ENCODE assay signal across 8 cellular contexts in the genomic region with DNA sequence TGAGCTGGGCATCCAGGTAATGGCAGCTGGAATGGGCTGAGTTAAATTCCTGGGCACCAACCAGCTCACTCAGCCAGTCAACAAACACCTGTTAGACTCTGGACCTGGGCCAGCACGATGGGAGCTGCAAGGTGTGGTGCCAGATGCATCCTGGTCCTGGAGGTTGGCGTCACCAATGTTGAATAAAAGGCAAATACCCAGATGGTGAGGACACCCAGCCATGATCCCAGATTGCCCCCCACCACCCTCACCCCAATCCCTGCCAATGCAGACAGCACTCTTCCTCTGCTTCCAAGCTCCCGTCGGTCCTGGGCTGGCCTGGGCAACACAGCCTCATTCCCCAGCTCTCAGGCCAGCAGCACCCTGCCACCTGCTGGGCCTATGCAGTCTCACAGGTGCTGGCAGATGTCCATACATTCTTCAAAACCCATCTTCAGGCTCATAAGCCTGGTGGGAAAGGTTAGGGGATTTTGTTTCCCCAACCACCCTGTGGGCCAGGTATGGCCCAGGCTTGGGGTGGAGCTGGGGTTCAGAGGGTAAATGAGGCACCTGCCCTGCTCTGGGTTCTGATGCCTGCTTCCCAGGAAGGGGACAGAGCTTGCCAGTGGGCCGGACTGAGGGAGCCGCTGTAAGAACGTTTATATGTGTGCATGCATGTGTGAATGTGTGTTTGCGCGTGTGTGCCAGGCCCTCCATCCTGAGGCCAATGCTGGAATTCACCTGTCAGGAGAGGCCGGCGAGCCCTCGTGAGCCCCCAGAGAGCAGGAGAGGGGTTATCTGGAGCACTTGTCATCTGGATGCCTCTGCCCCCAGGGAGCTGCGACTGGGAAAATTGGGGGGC.
DNase-seq lines count a peak whose midpoint lies in the region; ATAC-seq lines count a peak whose summit lies in the region.

No MANE protein-coding gene starts in this region.

- DNase-seq in stimulated activated naive CD8-positive, alpha-beta T cell treated with anti-CD3 and anti-CD28 coated beads, Interleukin-15, Interleukin-2, amounts not matched to agents 100 U/mL and 50 U/mL, for 24 hours, result no peak
- DNase-seq in stimulated activated naive CD8-positive, alpha-beta T cell treated with anti-CD3 and anti-CD28 coated beads, Interleukin-15, amount 100 ng/mL, for 72 hours, result no peak
- DNase-seq in NCI-H2107 (lab: John Stamatoyannopoulos, UW), result peak; percentile 60
- peak; percentile 76 for DNase-seq in astrocyte of the hippocampus (ENCODE audit: low read depth, low spot score)
- DNase-seq in memory B cell (ENCODE audit: low spot score in 2 of 2), result no peak
- DNase-seq in NOMO-1 treated with dmso at 0.1 percent for 144 hours (lab: John Stamatoyannopoulos, UW; ENCODE audit: unreplicated experiment), result no peak
- DNase-seq in Ammon's horn (ENCODE audit: low spot score), result no peak

- ATAC-seq in stimulated activated naive CD8-positive, alpha-beta T cell treated with anti-CD3 and anti-CD28 coated beads, Interleukin-15, Interleukin-2, amounts not matched to agents 100 U/mL and 50 U/mL, for 24 hours, result peak; percentile 38
- ATAC-seq in stimulated activated naive CD8-positive, alpha-beta T cell treated with anti-CD3 and anti-CD28 coated beads, Interleukin-15, amount 100 ng/mL, for 72 hours, result no peak
- no peak for ATAC-seq in memory B cell (ENCODE audit: low read depth)
- ATAC-seq in HG03469 (IDR thresholded peaks at IDR 0.05; ENCODE audit: unreplicated experiment), result no peak

- H3K27ac Mint-ChIP-seq in stimulated activated naive CD8-positive, alpha-beta T cell treated with anti-CD3 and anti-CD28 coated beads, Interleukin-15, amount 100 ng/mL, for 72 hours, result peak overlapping the region in 1 of 2 donors; percentile 87
- peak overlapping the region; percentile 55 for H3K27ac Mint-ChIP-seq in memory B cell

- H3K4me1 Mint-ChIP-seq in stimulated activated naive CD8-positive, alpha-beta T cell treated with anti-CD3 and anti-CD28 coated beads, Interleukin-15, amount 100 ng/mL, for 72 hours, result peaks cover 54% of the 10 kb centered on the region
- peaks cover 18% of the 10 kb centered on the region for H3K4me1 Mint-ChIP-seq in memory B cell

- H3K36me3 Mint-ChIP-seq in memory B cell, result peaks cover 11% of the 10 kb centered on the region

- no peaks in the 10 kb centered on the region for H3K9me3 Mint-ChIP-seq in stimulated activated naive CD8-positive, alpha-beta T cell treated with anti-CD3 and anti-CD28 coated beads, Interleukin-15, amount 100 ng/mL, for 72 hours
- H3K9me3 Mint-ChIP-seq in memory B cell, result no peaks in the 10 kb centered on the region

- no peak overlapping the region for H3K4me3 Mint-ChIP-seq in stimulated activated naive CD8-positive, alpha-beta T cell treated with anti-CD3 and anti-CD28 coated beads, Interleukin-15, amount 100 ng/mL, for 72 hours
- H3K4me3 Mint-ChIP-seq in memory B cell, result no peak overlapping the region

- no peaks in the 10 kb centered on the region for H3K27me3 Mint-ChIP-seq in stimulated activated naive CD8-positive, alpha-beta T cell treated with anti-CD3 and anti-CD28 coated beads, Interleukin-15, amount 100 ng/mL, for 72 hours
- no peaks in the 10 kb centered on the region for H3K27me3 Mint-ChIP-seq in memory B cell

Comparison
In these comparisons a context has a peak if more than half of its experiments do, and no peak if none do; other contexts are left out.
1. DNase-seq: peak in NCI-H2107 (single experiment) and astrocyte of the hippocampus (single experiment); none in stimulated activated naive CD8-positive, alpha-beta T cell treated with anti-CD3 and anti-CD28 coated beads, Interleukin-15, Interleukin-2, amounts not matched to agents 100 U/mL and 50 U/mL, for 24 hours (single experiment), stimulated activated naive CD8-positive, alpha-beta T cell treated with anti-CD3 and anti-CD28 coated beads, Interleukin-15, amount 100 ng/mL, for 72 hours (0 of 2), memory B cell (0 of 2), NOMO-1 treated with dmso at 0.1 percent for 144 hours (single experiment) and Ammon's horn (single experiment).